ENCODE assay signal across 9 cellular contexts in genomic region chr17:48555616-48556533, GRCh38. TPM values are rescaled to one million over a fixed set of nuclear protein-coding genes. Genes with fewer than 3 reads are reported as not detected.
DNase-seq lines count a peak whose midpoint lies in the region; ATAC-seq, FAIRE-seq and TF ChIP-seq lines count a peak whose summit lies in the region.
"Had no signal": no experiment of that assay in that cellular context is flagged by ENCODE, and none has a peak within 500 bp of the region (broad histone marks: within the 10 kb centered on the region; RNA-seq: fewer than 3 reads in every experiment).

No MANE protein-coding gene starts in this region.

- H3K9ac ChIP-seq in kidney (ENCODE audit: low read length in 2 of 2): peak overlapping the region; percentile 10 to 68
- H3K9ac ChIP-seq: KMS-11 had no signal

- H3K36me3 Mint-ChIP-seq in activated CD4-positive, alpha-beta T cell treated with anti-CD3 and anti-CD28 coated beads, Interleukin-2, amount 10 ng/mL, durations not matched to agents 24 days and 14 days (ENCODE audit: low read depth): peaks cover 16% of the 10 kb centered on the region
- no peaks in the 10 kb centered on the region for H3K36me3 Mint-ChIP-seq in activated naive CD8-positive, alpha-beta T cell

- no peak overlapping the region for H3K27ac Mint-ChIP-seq in activated CD4-positive, alpha-beta T cell treated with anti-CD3 and anti-CD28 coated beads, Interleukin-2, amount 10 ng/mL, durations not matched to agents 24 days and 14 days
- no peak overlapping the region for H3K27ac Mint-ChIP-seq in activated naive CD8-positive, alpha-beta T cell

- peak overlapping the region; percentile 56 to 59 for H3K4me3 ChIP-seq in kidney (ENCODE audit: low read length in 2 of 2)
- peak overlapping the region; percentile 26 to 54 (median 28) for H3K4me3 ChIP-seq in transverse colon

- no peak for ATAC-seq in HG02970 (IDR thresholded peaks at IDR 0.05; ENCODE audit: low FRiP score, unreplicated experiment)

- no peaks in the 10 kb centered on the region for H3K9me3 Mint-ChIP-seq in activated CD4-positive, alpha-beta T cell treated with anti-CD3 and anti-CD28 coated beads, Interleukin-2, amount 10 ng/mL, durations not matched to agents 24 days and 14 days
- no peaks in the 10 kb centered on the region for H3K9me3 Mint-ChIP-seq in activated naive CD8-positive, alpha-beta T cell (ENCODE audit: low read depth)

- peaks cover 8% of the 10 kb centered on the region for H3K4me1 Mint-ChIP-seq in activated CD4-positive, alpha-beta T cell treated with anti-CD3 and anti-CD28 coated beads, Interleukin-2, amount 10 ng/mL, durations not matched to agents 24 days and 14 days
- peaks cover 8% of the 10 kb centered on the region for H3K4me1 Mint-ChIP-seq in activated naive CD8-positive, alpha-beta T cell (ENCODE audit: low read depth)

- no peak for FAIRE-seq in kidney (lab: Jason Lieb, UNC)
- FAIRE-seq in urothelium cell line (lab: Jason Lieb, UNC): no peak

- H3K27me3 Mint-ChIP-seq in activated CD4-positive, alpha-beta T cell treated with anti-CD3 and anti-CD28 coated beads, Interleukin-2, amount 10 ng/mL, durations not matched to agents 24 days and 14 days: peaks cover 36% of the 10 kb centered on the region
- H3K27me3 Mint-ChIP-seq in activated naive CD8-positive, alpha-beta T cell: peaks cover 6% of the 10 kb centered on the region

- 67 to 75% methylated on average over 1 to 22 of the region's 31 CpGs for WGBS in transverse colon (ENCODE audit: low coverage in 1 of 2), 2 donors

- in situ Hi-C loops in transverse colon (cut with MboI; ENCODE audit: low pct_ligation_motif_present in 1 of 4, low pct_unique_long_range_greater_than_20kb in 1 of 4, low sequenced_read_pairs in 3 of 4): no loop called here

- H3K27me3 ChIP-seq in transverse colon: no peaks in the 10 kb centered on the region

- TF ChIP-seq CTCF in kidney (IDR thresholded peaks at IDR 0.05; ENCODE audit: borderline replicate concordance, extremely low read depth, insufficient read depth): no peak
- no peak for TF ChIP-seq CTCF in transverse colon (IDR thresholded peaks at IDR 0.05)

- no peak for TF ChIP-seq EP300 in transverse colon (IDR thresholded peaks at IDR 0.05; ENCODE audit: low read depth)

- no peak for TF ChIP-seq POLR2A in transverse colon (IDR thresholded peaks at IDR 0.05)

- peak; percentile 61 for DNase-seq in activated CD4-positive, alpha-beta T cell treated with anti-CD3 and anti-CD28 coated beads, Interleukin-2, amount 10 ng/mL, durations not matched to agents 24 days and 14 days
- DNase-seq in activated CD4-positive, alpha-beta T cell treated with anti-CD3 and anti-CD28 coated beads, Interleukin-2, amount 50 U/mL, for 48 hours: no peak
- peak; percentile 78 for DNase-seq in kidney
- DNase-seq in transverse colon: no peak
- no peak for DNase-seq in urothelium cell line (ENCODE audit: low spot score)
- no peak for DNase-seq in NCI-H187 (lab: John Stamatoyannopoulos, UW)

- H3K36me3 ChIP-seq in kidney (ENCODE audit: control insufficient read depth in 1 of 2, insufficient read depth in 2 of 2, low read length in 2 of 2) (no peaks in the 10 kb centered on the region), transverse colon (no peaks in the 10 kb centered on the region)

- intact Hi-C loops in activated CD4-positive, alpha-beta T cell treated with anti-CD3 and anti-CD28 coated beads, Interleukin-2, amount 10 ng/mL, durations not matched to agents 24 days and 14 days (cut with micrococcal nuclease): no loop called here
- intact Hi-C loops in kidney (cut with DNase I): no loop called here
- intact Hi-C loops in transverse colon (cut with DNase I; ENCODE audit: low total_unique reads): no loop called here

- peak overlapping the region; percentile 79 to 88 for H3K27ac ChIP-seq in kidney (ENCODE audit: low read depth in 2 of 2, low read length in 2 of 2)
- H3K27ac ChIP-seq in transverse colon: peak overlapping the region; percentile 89 to 95 (median 94)
- H3K27ac ChIP-seq: KMS-11 had no signal

- peak overlapping the region; percentile 79 for H3K4me3 Mint-ChIP-seq in activated CD4-positive, alpha-beta T cell treated with anti-CD3 and anti-CD28 coated beads, Interleukin-2, amount 10 ng/mL, durations not matched to agents 24 days and 14 days
- peak overlapping the region; percentile 95 for H3K4me3 Mint-ChIP-seq in activated naive CD8-positive, alpha-beta T cell

- H3K9me3 ChIP-seq in kidney (ENCODE audit: control insufficient read depth in 1 of 2, low read length in 2 of 2) (no peaks in the 10 kb centered on the region), transverse colon (no peaks in the 10 kb centered on the region)

- H3K4me1 ChIP-seq in kidney (ENCODE audit: control insufficient read depth in 1 of 2, insufficient read depth in 1 of 2, low read depth in 1 of 2, low read length in 2 of 2): peaks cover 23 to 39% of the 10 kb centered on the region in 2 donors
- peaks cover 33 to 84% (median 65%) of the 10 kb centered on the region in 4 donors for H3K4me1 ChIP-seq in transverse colon

RNA-seq across cellular contexts. Expression of gene HOXB2, which starts 11.0 kb away (rescaled TPM):
- 26.0 and 28.1 TPM in 2 replicates for total RNA-seq in activated CD4-positive, alpha-beta T cell treated with anti-CD3 and anti-CD28 coated beads, Interleukin-2, amount 10 ng/mL, durations not matched to agents 24 days and 14 days
- total RNA-seq in kidney (61.9 TPM), transverse colon (10 to 100 TPM in 3 of 4 donors, not detected in 1; 13.5 to 93.9 (median 13.8) TPM)
- 30.7 TPM for polyA plus RNA-seq in kidney (ENCODE audit: insufficient read depth, low read depth, low replicate concordance)

RNA-seq across cellular contexts. Expression of gene HOXB4, which starts 22.3 kb away (rescaled TPM):
- total RNA-seq in activated CD4-positive, alpha-beta T cell treated with anti-CD3 and anti-CD28 coated beads, Interleukin-2, amount 10 ng/mL, durations not matched to agents 24 days and 14 days: 3.1 and 3.6 TPM in 2 replicates
- 22.6 TPM for total RNA-seq in kidney
- polyA plus RNA-seq in kidney (ENCODE audit: insufficient read depth, low read depth, low replicate concordance): 4.4 TPM
- 1 to 10 TPM in 3 of 4 donors, not detected in 1; 1.9 to 4.8 (median 2.0) TPM for total RNA-seq in transverse colon

RNA-seq across cellular contexts. Expression of gene HOXB1, which starts 25.1 kb away (rescaled TPM):
- not detected in 2 replicates for total RNA-seq in activated CD4-positive, alpha-beta T cell treated with anti-CD3 and anti-CD28 coated beads, Interleukin-2, amount 10 ng/mL, durations not matched to agents 24 days and 14 days
- total RNA-seq in kidney (not detected), transverse colon (not detected)
- not detected for polyA plus RNA-seq in kidney (ENCODE audit: insufficient read depth, low read depth, low replicate concordance)

RNA-seq across cellular contexts. Expression of gene HOXB3, which starts 34.2 kb away (rescaled TPM):
- total RNA-seq in activated CD4-positive, alpha-beta T cell treated with anti-CD3 and anti-CD28 coated beads, Interleukin-2, amount 10 ng/mL, durations not matched to agents 24 days and 14 days: 3.6 and 3.7 TPM in 2 replicates
- total RNA-seq in kidney (99.0 TPM), transverse colon (10 to 100 TPM; 25.7 to 57.1 (median 34.9) TPM)
- polyA plus RNA-seq in kidney (ENCODE audit: insufficient read depth, low read depth, low replicate concordance): 12.1 TPM

RNA-seq across cellular contexts. Expression of gene HOXB5, which starts 37.7 kb away (rescaled TPM):
- not detected in 2 replicates for total RNA-seq in activated CD4-positive, alpha-beta T cell treated with anti-CD3 and anti-CD28 coated beads, Interleukin-2, amount 10 ng/mL, durations not matched to agents 24 days and 14 days
- total RNA-seq in kidney: 27.0 TPM
- polyA plus RNA-seq in kidney (ENCODE audit: insufficient read depth, low read depth, low replicate concordance): 12.3 TPM
- 10 to 100 TPM; 10.5 to 35.4 (median 18.7) TPM for total RNA-seq in transverse colon

Comparison
In these comparisons a context has a peak if more than half of its experiments do, and no peak if none do; other contexts are left out.
1. DNase-seq: peak in activated CD4-positive, alpha-beta T cell treated with anti-CD3 and anti-CD28 coated beads, Interleukin-2, amount 10 ng/mL, durations not matched to agents 24 days and 14 days (single experiment) and kidney (single experiment); none in activated CD4-positive, alpha-beta T cell treated with anti-CD3 and anti-CD28 coated beads, Interleukin-2, amount 50 U/mL, for 48 hours (0 of 2), transverse colon (single experiment), urothelium cell line (single experiment) and NCI-H187 (0 of 2).